Comparison of ENCODE assay signal across 23 cellular contexts in the genomic region with DNA sequence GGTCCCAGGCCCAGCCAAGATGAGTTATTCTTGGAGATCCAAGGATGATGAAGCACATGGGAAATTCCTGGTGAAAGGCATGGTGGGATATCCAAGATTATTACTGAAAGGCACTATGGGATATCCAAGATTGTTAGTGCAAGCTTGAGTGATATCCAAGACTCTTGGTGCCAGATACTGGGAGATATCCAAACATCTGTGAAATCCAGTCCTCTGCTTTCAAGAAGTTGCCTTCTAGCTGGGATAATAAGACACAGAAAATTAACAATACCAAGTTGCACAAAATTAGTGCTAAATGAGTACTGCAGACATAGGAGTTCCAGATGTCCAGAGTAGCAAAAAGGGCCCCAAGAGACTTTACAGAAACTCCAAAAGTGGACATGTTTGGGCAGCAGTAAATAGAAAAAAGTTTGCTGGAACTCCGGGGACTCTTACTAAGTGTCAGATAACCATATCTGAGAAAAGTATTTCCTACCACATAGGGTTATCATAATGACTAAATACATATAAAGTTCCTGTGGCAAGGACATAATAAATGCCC. TPM values are rescaled to one million over a fixed set of nuclear protein-coding genes. Genes with fewer than 3 reads are reported as not detected.
DNase-seq lines count a peak whose midpoint lies in the region; ATAC-seq, FAIRE-seq and TF ChIP-seq lines count a peak whose summit lies in the region.
"Had no signal": no experiment of that assay in that cellular context is flagged by ENCODE, and none has a peak within 500 bp of the region (broad histone marks: within the 10 kb centered on the region; RNA-seq: fewer than 3 reads in every experiment).

No MANE protein-coding gene starts in this region.

- intact Hi-C loops in endothelial cell of umbilical vein (cut with micrococcal nuclease) = loop anchor here (1.0 to 2.0 kb wide), 3 partner anchors 19 to 34 kb away; partner anchors contain the start of gene PHLDA1
- intact Hi-C loops in right cardiac atrium (cut with DNase I) = no loop called here

- H3K27ac ChIP-seq in endothelial cell of umbilical vein (ENCODE audit: insufficient read depth, low read depth, low read length) (peak overlapping the region; percentile 67), right cardiac atrium (ENCODE audit: low read length) (no peak overlapping the region), neuronal stem cell (replicated peaks; ENCODE audit: low read length) (no peak overlapping the region)
- H3K27ac ChIP-seq: lower lobe of right lung, SJSA1 had no signal

- H3K9me3 ChIP-seq in endothelial cell of umbilical vein (replicated peaks; ENCODE audit: control insufficient read depth, insufficient read depth, low read length) (no peaks in the 10 kb centered on the region), right cardiac atrium (ENCODE audit: control insufficient read depth, low read length) (no peaks in the 10 kb centered on the region), neuronal stem cell (replicated peaks in 1 of 2; ENCODE audit: control insufficient read depth in 2 of 2, insufficient read depth in 1 of 2, low read depth in 1 of 2, low read length in 2 of 2) (no peaks in the 10 kb centered on the region)
- H3K9me3 ChIP-seq: HAP-1, lower lobe of right lung, SJSA1 had no signal

- no peaks in the 10 kb centered on the region for H3K36me3 Mint-ChIP-seq in immature natural killer cell
- H3K36me3 Mint-ChIP-seq: activated naive CD4-positive, alpha-beta T cell treated with anti-CD3 and anti-CD28 coated beads, Interleukin-2, amount 10 ng/mL, durations not matched to agents 7 days and 5 days had no signal

- no peak overlapping the region for H3K4ac ChIP-seq in neuronal stem cell (ENCODE audit: low read length)

- no peaks in the 10 kb centered on the region for H3K9me3 Mint-ChIP-seq in immature natural killer cell
- H3K9me3 Mint-ChIP-seq: activated B cell treated with CpG ODN at 0.5 μM for 24 hours; activated CD8-positive, alpha-beta T cell treated with anti-CD3 and anti-CD28 coated beads for 36 hours; activated naive CD4-positive, alpha-beta T cell treated with anti-CD3 and anti-CD28 coated beads, Interleukin-2, amount 10 ng/mL, durations not matched to agents 7 days and 5 days; activated T-cell treated with anti-CD3 and anti-CD28 coated beads, Interleukin-2, amount 50 U/mL, for 24 hours had no signal

- H3K23ac ChIP-seq in neuronal stem cell (ENCODE audit: low read depth, low read length, poor library complexity) = no peak overlapping the region

- H3K4me1 ChIP-seq in endothelial cell of umbilical vein (ENCODE audit: control insufficient read depth, extremely low read depth, insufficient read depth, low read length) = peaks cover 31% of the 10 kb centered on the region
- H3K4me1 ChIP-seq in right cardiac atrium (ENCODE audit: control insufficient read depth, insufficient read depth, low read length) = peaks cover 2% of the 10 kb centered on the region
- H3K4me1 ChIP-seq in neuronal stem cell (ENCODE audit: control insufficient read depth in 2 of 2, insufficient read depth in 1 of 2, low read depth in 1 of 2, low read length in 2 of 2) = peaks cover 0 to 1% of the 10 kb centered on the region in 2 donors
- H3K4me1 ChIP-seq: lower lobe of right lung had no signal

- no peak overlapping the region for H4K91ac ChIP-seq in neuronal stem cell (ENCODE audit: low read depth, low read length, poor library complexity)

- H3K4me3 ChIP-seq in endothelial cell of umbilical vein (replicated peaks in 1 of 3; ENCODE audit: insufficient read depth in 1 of 3, low read depth in 1 of 3, low read length in 3 of 3) (no peak overlapping the region), right cardiac atrium (ENCODE audit: low read length) (no peak overlapping the region), neuronal stem cell (ENCODE audit: low read length in 2 of 2) (no peak overlapping the region)
- H3K4me3 ChIP-seq: HAP-1, lower lobe of right lung, SJSA1 had no signal

- no peak overlapping the region for H2BK15ac ChIP-seq in neuronal stem cell (ENCODE audit: low read length)

- H3K18ac ChIP-seq in neuronal stem cell (ENCODE audit: low read length) = no peak overlapping the region

- H3K27ac Mint-ChIP-seq in immature natural killer cell = no peak overlapping the region
- H3K27ac Mint-ChIP-seq: activated B cell treated with CpG ODN at 0.5 μM for 24 hours; activated CD8-positive, alpha-beta T cell treated with anti-CD3 and anti-CD28 coated beads for 36 hours; activated naive CD4-positive, alpha-beta T cell treated with anti-CD3 and anti-CD28 coated beads, Interleukin-2, amount 10 ng/mL, durations not matched to agents 7 days and 5 days; activated T-cell treated with anti-CD3 and anti-CD28 coated beads, Interleukin-2, amount 50 U/mL, for 24 hours had no signal

- DNase-seq in ELR (ENCODE audit: low read depth) (peak; percentile 50), M059J (ENCODE audit: low read depth) (peak; percentile 27), endothelial cell of umbilical vein (ENCODE audit: low read depth, low spot score) (peak; percentile 50), right cardiac atrium (no peak), C1 segment of cervical spinal cord (lab: John Stamatoyannopoulos, UW) (no peak), neuronal stem cell (ENCODE audit: low spot score) (no peak), immature natural killer cell (no peak)
- DNase-seq: activated B cell treated with CpG ODN at 0.5 μM for 24 hours; activated CD8-positive, alpha-beta T cell treated with anti-CD3 and anti-CD28 coated beads for 36 hours; activated naive CD4-positive, alpha-beta T cell treated with anti-CD3 and anti-CD28 coated beads, Interleukin-2, amount 10 ng/mL, durations not matched to agents 7 days and 5 days; activated T-cell treated with anti-CD3 and anti-CD28 coated beads, Interleukin-2, amount 50 U/mL, for 24 hours; AML-193; aorta; DMS79; lower lobe of right lung; NCI-H82; nucleus accumbens; OCI-M1; stimulated activated CD8-positive, alpha-beta memory T cell treated with anti-CD3 and anti-CD28 coated beads, Interleukin-4, amount 100 ng/mL, for 48 hours had no signal

- H3K27me3 Mint-ChIP-seq in immature natural killer cell (ENCODE audit: low read depth in 3 of 3) = peaks cover under 1 to 2% (median 2%) of the 10 kb centered on the region in 3 donors
- H3K27me3 Mint-ChIP-seq: activated CD8-positive, alpha-beta T cell treated with anti-CD3 and anti-CD28 coated beads for 36 hours; activated naive CD4-positive, alpha-beta T cell treated with anti-CD3 and anti-CD28 coated beads, Interleukin-2, amount 10 ng/mL, durations not matched to agents 7 days and 5 days; activated T-cell treated with anti-CD3 and anti-CD28 coated beads, Interleukin-2, amount 50 U/mL, for 24 hours had no signal

- no peak overlapping the region for H4K8ac ChIP-seq in neuronal stem cell (ENCODE audit: low read depth, low read length)

- no peaks in the 10 kb centered on the region for H3K4me1 Mint-ChIP-seq in immature natural killer cell
- H3K4me1 Mint-ChIP-seq: activated B cell treated with CpG ODN at 0.5 μM for 24 hours; activated naive CD4-positive, alpha-beta T cell treated with anti-CD3 and anti-CD28 coated beads, Interleukin-2, amount 10 ng/mL, durations not matched to agents 7 days and 5 days had no signal

- H2BK12ac ChIP-seq in neuronal stem cell (ENCODE audit: low read length) = no peak overlapping the region

- H3K36me3 ChIP-seq in endothelial cell of umbilical vein (ENCODE audit: control insufficient read depth in 2 of 2, extremely low read depth in 1 of 2, insufficient read depth in 2 of 2, low read length in 2 of 2) (no peaks in the 10 kb centered on the region), neuronal stem cell (replicated peaks in 1 of 2; ENCODE audit: control insufficient read depth in 2 of 2, insufficient read depth in 2 of 2, low read length in 2 of 2) (no peaks in the 10 kb centered on the region)
- H3K36me3 ChIP-seq: HAP-1, lower lobe of right lung, SJSA1 had no signal

- CTCF ChIA-PET in endothelial cell of umbilical vein (lab: Charles Lee) = interaction anchor here (2.0 kb wide), 1 partner anchor 34 kb away, joined by 6 read pairs; the partner anchor contains the start of gene PHLDA1

- H4K20me1 ChIP-seq in endothelial cell of umbilical vein (replicated peaks; ENCODE audit: control insufficient read depth, extremely low read depth, insufficient read depth, low read length) = no peaks in the 10 kb centered on the region

- no peak for FAIRE-seq in endothelial cell of umbilical vein (lab: Jason Lieb, UNC)

- no peak for TF ChIP-seq CTCF in endothelial cell of umbilical vein (IDR thresholded peaks at IDR 0.05; ENCODE audit: extremely low read depth in 1 of 2, insufficient read depth in 1 of 2, low read depth in 1 of 2, low read length in 2 of 2)

- no peaks in the 10 kb centered on the region for H3K9me1 ChIP-seq in endothelial cell of umbilical vein (replicated peaks; ENCODE audit: control insufficient read depth, extremely low read depth, insufficient read depth, low read length)

- H2BK120ac ChIP-seq in neuronal stem cell (ENCODE audit: low read depth, low read length) = no peak overlapping the region

- no peaks in the 10 kb centered on the region for H3K27me3 ChIP-seq in endothelial cell of umbilical vein (ENCODE audit: control insufficient read depth in 2 of 2, insufficient read depth in 2 of 2, low read length in 2 of 2)
- no peaks in the 10 kb centered on the region for H3K27me3 ChIP-seq in right cardiac atrium (ENCODE audit: control insufficient read depth, insufficient read depth)
- H3K27me3 ChIP-seq in neuronal stem cell (ENCODE audit: control insufficient read depth in 3 of 3, insufficient read depth in 3 of 3, low read depth in 1 of 3, low read length in 3 of 3) = no peaks in the 10 kb centered on the region
- H3K27me3 ChIP-seq: SJSA1 had no signal

- no peak overlapping the region for H2AK5ac ChIP-seq in neuronal stem cell (ENCODE audit: low read depth, low read length)

- H3K4me2 ChIP-seq in endothelial cell of umbilical vein (ENCODE audit: insufficient read depth, low read length) (peak overlapping the region; percentile 69), neuronal stem cell (ENCODE audit: insufficient read depth, low read length, poor library complexity, severe bottlenecking) (no peak overlapping the region)

- H3K4me3 Mint-ChIP-seq in immature natural killer cell = no peak overlapping the region
- H3K4me3 Mint-ChIP-seq: activated B cell treated with CpG ODN at 0.5 μM for 24 hours; activated CD8-positive, alpha-beta T cell treated with anti-CD3 and anti-CD28 coated beads for 36 hours; activated naive CD4-positive, alpha-beta T cell treated with anti-CD3 and anti-CD28 coated beads, Interleukin-2, amount 10 ng/mL, durations not matched to agents 7 days and 5 days; activated T-cell treated with anti-CD3 and anti-CD28 coated beads, Interleukin-2, amount 50 U/mL, for 24 hours had no signal

- no peak for TF ChIP-seq POLR2A in endothelial cell of umbilical vein (IDR thresholded peaks at IDR 0.05; ENCODE audit: low read depth, low read length)

- no peak overlapping the region for H3K9ac ChIP-seq in endothelial cell of umbilical vein (replicated peaks; ENCODE audit: extremely low read depth, insufficient read depth, low read length)
- H3K9ac ChIP-seq in neuronal stem cell (ENCODE audit: low read depth, low read length, poor library complexity) = no peak overlapping the region

- H2AFZ ChIP-seq in endothelial cell of umbilical vein (ENCODE audit: low read depth, low read length) (peak overlapping the region; percentile 57), neuronal stem cell (ENCODE audit: low read length) (no peak overlapping the region)

- H3K14ac ChIP-seq in neuronal stem cell (ENCODE audit: low read length) = no peak overlapping the region

- H3K79me2 ChIP-seq in endothelial cell of umbilical vein (ENCODE audit: control insufficient read depth, insufficient read depth, low read length) = no peaks in the 10 kb centered on the region

- H3K79me1 ChIP-seq in neuronal stem cell (ENCODE audit: low read depth, low read length) = no peaks in the 10 kb centered on the region

- 9% methylated on average over 1 of the region's 1 CpG for WGBS in right cardiac atrium
- no CpG with 5 or more reads among the region's 1 CpG for WGBS in neuronal stem cell (ENCODE audit: extremely low coverage in 2 of 2, insufficient read length in 2 of 2, insufficient replicate concordance in 1 of 2), 2 donors

- dilution Hi-C loops in endothelial cell of umbilical vein (cut with MboI; ENCODE audit: extremely low pct_ligation_motif_present, low sequenced_read_pairs) = no loop called here

- ATAC-seq in right cardiac atrium (peak; percentile 43 to 64), HG02840 (IDR thresholded peaks at IDR 0.05; ENCODE audit: low FRiP score, unreplicated experiment) (no peak)
- ATAC-seq: activated CD8-positive, alpha-beta T cell treated with anti-CD3 and anti-CD28 coated beads for 36 hours; esophagus mucosa; lower lobe of right lung had no signal

- BruUV-seq in endothelial cell of umbilical vein (replicated peaks; lab: Mats Ljungman, UMichigan) = TSS peak; percentile 77

- POLR2A ChIA-PET in endothelial cell of umbilical vein (lab: Charles Lee) = interaction anchor here (1.2 kb wide), 1 partner anchor 34 kb away, joined by 3 read pairs; the partner anchor contains the start of gene PHLDA1

- no peak overlapping the region for H2BK5ac ChIP-seq in neuronal stem cell (ENCODE audit: low read length)

RNA-seq across cellular contexts. Expression of gene PHLDA1, which starts 34.6 kb away (rescaled TPM):
- total RNA-seq in M059J (2014; rRNA removed; shearing (Covaris generic)) = 65.4 and 101 TPM in 2 replicates
- total RNA-seq in endothelial cell of umbilical vein = 26.8 and 30.8 TPM in 2 replicates
- polyA plus RNA-seq in endothelial cell of umbilical vein = 13.8 and 14.1 TPM in 2 replicates
- polyA plus RNA-seq in endothelial cell of umbilical vein (2011; cell fraction: cytosol; rRNA removed) = 9.5 and 10.7 TPM in 2 replicates
- polyA plus RNA-seq in endothelial cell of umbilical vein (2011; cell fraction: nucleus; rRNA removed) = 12.0 and 13.5 TPM in 2 replicates
- polyA plus RNA-seq in endothelial cell of umbilical vein (2012) = 15.9 and 23.2 TPM in 2 replicates
- 12.6 and 18.0 TPM in 2 replicates for polyA minus RNA-seq in endothelial cell of umbilical vein
- 6.0 TPM for polyA minus RNA-seq in endothelial cell of umbilical vein (2011; cell fraction: cytosol; rRNA and poly(A)+ RNA removed)
- polyA minus RNA-seq in endothelial cell of umbilical vein (2011; cell fraction: nucleus; rRNA and poly(A)+ RNA removed) = 23.9 and 38.3 TPM in 2 replicates
- 1 to 10 TPM; 2.0 to 5.9 (median 3.5) TPM for total RNA-seq in right cardiac atrium
- polyA plus RNA-seq in right cardiac atrium = 3.9 TPM
- 0.73 TPM for polyA plus RNA-seq in neuronal stem cell (2013, experiment 1 of 2)
- polyA plus RNA-seq in neuronal stem cell (2013, experiment 2 of 2) = 0.76 TPM
- 1 to 10 TPM in 1 of 3 donors, under 1 TPM in 2; 0.59 to 1.4 (median 0.92) TPM for polyA plus RNA-seq in immature natural killer cell

Comparison
In these comparisons a context has a peak if more than half of its experiments do, and no peak if none do; other contexts are left out.
1. DNase-seq: peak in ELR (single experiment), M059J (single experiment) and endothelial cell of umbilical vein (single experiment); none in right cardiac atrium (0 of 3), C1 segment of cervical spinal cord (0 of 14), neuronal stem cell (single experiment) and immature natural killer cell (0 of 3).